ENCODE assay signal across 1 cellular context in the genomic region with DNA sequence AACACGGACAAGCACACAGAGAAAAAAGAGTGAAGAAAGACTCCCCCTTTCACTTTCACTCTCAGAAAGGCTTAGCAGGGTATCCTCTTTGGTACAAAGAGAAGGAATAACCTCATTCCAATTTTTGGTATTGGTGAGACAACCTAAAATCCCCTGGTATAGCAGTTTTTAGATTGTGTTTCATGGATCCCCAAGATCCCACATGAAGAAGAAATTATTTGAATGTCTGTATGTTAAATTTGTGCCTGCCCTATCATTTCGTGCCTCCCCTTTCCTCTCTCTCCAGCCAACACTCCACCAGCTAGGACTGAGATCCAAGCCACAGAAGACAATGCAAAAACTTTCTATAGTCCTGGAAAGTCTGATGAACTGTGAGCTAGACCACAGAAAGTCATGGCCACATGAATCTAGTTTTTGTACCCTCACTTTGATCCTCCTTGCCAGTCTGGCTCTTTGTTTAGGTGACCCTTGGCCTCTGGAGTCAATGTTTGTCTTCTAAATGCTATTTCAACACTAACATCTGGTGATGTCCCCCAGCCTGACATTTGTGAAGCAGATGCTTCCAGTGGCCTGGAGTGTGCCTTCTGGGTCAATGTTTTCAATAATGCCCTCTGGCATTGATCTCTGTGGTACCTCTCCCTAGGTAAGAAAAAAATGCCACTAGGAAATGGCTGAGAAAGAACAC.
TF ChIP-seq lines count a peak whose summit lies in the region.

No MANE protein-coding gene starts in this region.

TF ChIP-seq in HepG2, 621 proteins besides CTCF, POLR2A, EP300 and RAD21 (continued from another document and continues in another):
- TF ChIP-seq, protein P1, sequence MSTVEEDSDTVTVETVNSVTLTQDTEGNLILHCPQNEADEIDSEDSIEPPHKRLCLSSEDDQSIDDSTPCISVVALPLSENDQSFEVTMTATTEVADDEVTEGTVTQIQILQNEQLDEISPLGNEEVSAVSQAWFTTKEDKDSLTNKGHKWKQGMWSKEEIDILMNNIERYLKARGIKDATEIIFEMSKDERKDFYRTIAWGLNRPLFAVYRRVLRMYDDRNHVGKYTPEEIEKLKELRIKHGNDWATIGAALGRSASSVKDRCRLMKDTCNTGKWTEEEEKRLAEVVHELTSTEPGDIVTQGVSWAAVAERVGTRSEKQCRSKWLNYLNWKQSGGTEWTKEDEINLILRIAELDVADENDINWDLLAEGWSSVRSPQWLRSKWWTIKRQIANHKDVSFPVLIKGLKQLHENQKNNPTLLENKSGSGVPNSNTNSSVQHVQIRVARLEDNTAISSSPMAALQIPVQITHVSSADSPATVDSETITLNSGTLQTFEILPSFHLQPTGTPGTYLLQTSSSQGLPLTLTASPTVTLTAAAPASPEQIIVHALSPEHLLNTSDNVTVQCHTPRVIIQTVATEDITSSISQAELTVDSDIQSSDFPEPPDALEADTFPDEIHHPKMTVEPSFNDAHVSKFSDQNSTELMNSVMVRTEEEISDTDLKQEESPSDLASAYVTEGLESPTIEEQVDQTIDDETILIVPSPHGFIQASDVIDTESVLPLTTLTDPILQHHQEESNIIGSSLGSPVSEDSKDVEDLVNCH (CRISPR knock-in tag; IDR thresholded peaks at IDR 0.05): no peak
- no peak for TF ChIP-seq ZNF777 (CRISPR knock-in tag; IDR thresholded peaks at IDR 0.05)
- TF ChIP-seq ETV6 (CRISPR knock-in tag; conservative IDR thresholded peaks at IDR 0.05): peak; percentile 60; the same call in 1 of the 2 replicates
- TF ChIP-seq, protein P2, sequence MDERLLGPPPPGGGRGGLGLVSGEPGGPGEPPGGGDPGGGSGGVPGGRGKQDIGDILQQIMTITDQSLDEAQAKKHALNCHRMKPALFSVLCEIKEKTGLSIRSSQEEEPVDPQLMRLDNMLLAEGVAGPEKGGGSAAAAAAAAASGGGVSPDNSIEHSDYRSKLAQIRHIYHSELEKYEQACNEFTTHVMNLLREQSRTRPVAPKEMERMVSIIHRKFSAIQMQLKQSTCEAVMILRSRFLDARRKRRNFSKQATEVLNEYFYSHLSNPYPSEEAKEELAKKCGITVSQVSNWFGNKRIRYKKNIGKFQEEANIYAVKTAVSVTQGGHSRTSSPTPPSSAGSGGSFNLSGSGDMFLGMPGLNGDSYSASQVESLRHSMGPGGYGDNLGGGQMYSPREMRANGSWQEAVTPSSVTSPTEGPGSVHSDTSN (CRISPR knock-in tag; IDR thresholded peaks at IDR 0.05): no peak
- peak; percentile 94 for TF ChIP-seq TBX2 (CRISPR knock-in tag; IDR thresholded peaks at IDR 0.05; ENCODE audit: borderline replicate concordance)
- TF ChIP-seq, protein P3, sequence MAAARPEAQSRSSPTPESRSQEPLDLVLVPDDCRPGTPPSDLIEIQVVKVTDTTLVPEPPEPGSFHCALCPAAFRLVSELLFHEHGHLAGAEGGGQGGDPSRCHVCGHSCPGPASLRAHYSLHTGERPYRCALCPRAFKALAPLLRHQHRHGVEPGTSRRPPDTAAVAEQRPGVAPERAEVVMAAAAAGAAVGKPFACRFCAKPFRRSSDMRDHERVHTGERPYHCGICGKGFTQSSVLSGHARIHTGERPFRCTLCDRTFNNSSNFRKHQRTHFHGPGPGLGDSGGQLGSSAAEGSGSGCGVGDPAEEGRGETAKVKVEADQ (CRISPR knock-in tag; IDR thresholded peaks at IDR 0.05; ENCODE audit: borderline replicate concordance): 0 out of 2 replicates have a peak, but pooled peaks have one; percentile 43
- TF ChIP-seq PITX1 (CRISPR knock-in tag; IDR thresholded peaks at IDR 0.05): peak; percentile 98
- 0 out of 2 replicates have a peak, but pooled peaks have one; percentile 41 for TF ChIP-seq ZNF441 (CRISPR knock-in tag; IDR thresholded peaks at IDR 0.05; ENCODE audit: borderline replicate concordance)
- TF ChIP-seq ZNF326 (CRISPR knock-in tag; IDR thresholded peaks at IDR 0.05; ENCODE audit: borderline replicate concordance): no peak
- TF ChIP-seq MBNL3 (CRISPR knock-in tag; conservative IDR thresholded peaks at IDR 0.05): no peak
- peak; percentile 99 for TF ChIP-seq NCOA2 (CRISPR knock-in tag; IDR thresholded peaks at IDR 0.05)
- TF ChIP-seq, protein P4, sequence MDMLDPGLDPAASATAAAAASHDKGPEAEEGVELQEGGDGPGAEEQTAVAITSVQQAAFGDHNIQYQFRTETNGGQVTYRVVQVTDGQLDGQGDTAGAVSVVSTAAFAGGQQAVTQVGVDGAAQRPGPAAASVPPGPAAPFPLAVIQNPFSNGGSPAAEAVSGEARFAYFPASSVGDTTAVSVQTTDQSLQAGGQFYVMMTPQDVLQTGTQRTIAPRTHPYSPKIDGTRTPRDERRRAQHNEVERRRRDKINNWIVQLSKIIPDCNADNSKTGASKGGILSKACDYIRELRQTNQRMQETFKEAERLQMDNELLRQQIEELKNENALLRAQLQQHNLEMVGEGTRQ (IDR thresholded peaks at IDR 0.05; ENCODE audit: low read depth, low read length): no peak
- TF ChIP-seq, protein P4 (CRISPR knock-in tag; IDR thresholded peaks at IDR 0.05; ENCODE audit: borderline replicate concordance): 0 out of 2 replicates have a peak, but pooled peaks have one; percentile 25
- peak; percentile 84 for TF ChIP-seq ARNTL (CRISPR knock-in tag; IDR thresholded peaks at IDR 0.05)
- TF ChIP-seq SNAPC2 (CRISPR knock-in tag; IDR thresholded peaks at IDR 0.05): peak; percentile 85
- no peak for TF ChIP-seq ZZZ3 (CRISPR knock-in tag; IDR thresholded peaks at IDR 0.05; ENCODE audit: borderline replicate concordance)
- TF ChIP-seq RBFOX2 (IDR thresholded peaks at IDR 0.05; ENCODE audit: low read depth, low read length): peak; percentile 24; the same call in 1 of the 2 replicates
- TF ChIP-seq ZNF44 (CRISPR knock-in tag; IDR thresholded peaks at IDR 0.05): 0 out of 2 replicates have a peak, but pooled peaks have one; percentile 48
- no peak; the same call in 1 of the 2 replicates for TF ChIP-seq CHD2 (IDR thresholded peaks at IDR 0.05; ENCODE audit: low read depth, low read length)
- TF ChIP-seq NR2F2 (IDR thresholded peaks at IDR 0.05; ENCODE audit: borderline replicate concordance, low read depth): peak; percentile 99
- TF ChIP-seq BHLHE40 (IDR thresholded peaks at IDR 0.05; ENCODE audit: low read length): peak; percentile 38; the same call in 1 of the 2 replicates
- TF ChIP-seq, protein P5, sequence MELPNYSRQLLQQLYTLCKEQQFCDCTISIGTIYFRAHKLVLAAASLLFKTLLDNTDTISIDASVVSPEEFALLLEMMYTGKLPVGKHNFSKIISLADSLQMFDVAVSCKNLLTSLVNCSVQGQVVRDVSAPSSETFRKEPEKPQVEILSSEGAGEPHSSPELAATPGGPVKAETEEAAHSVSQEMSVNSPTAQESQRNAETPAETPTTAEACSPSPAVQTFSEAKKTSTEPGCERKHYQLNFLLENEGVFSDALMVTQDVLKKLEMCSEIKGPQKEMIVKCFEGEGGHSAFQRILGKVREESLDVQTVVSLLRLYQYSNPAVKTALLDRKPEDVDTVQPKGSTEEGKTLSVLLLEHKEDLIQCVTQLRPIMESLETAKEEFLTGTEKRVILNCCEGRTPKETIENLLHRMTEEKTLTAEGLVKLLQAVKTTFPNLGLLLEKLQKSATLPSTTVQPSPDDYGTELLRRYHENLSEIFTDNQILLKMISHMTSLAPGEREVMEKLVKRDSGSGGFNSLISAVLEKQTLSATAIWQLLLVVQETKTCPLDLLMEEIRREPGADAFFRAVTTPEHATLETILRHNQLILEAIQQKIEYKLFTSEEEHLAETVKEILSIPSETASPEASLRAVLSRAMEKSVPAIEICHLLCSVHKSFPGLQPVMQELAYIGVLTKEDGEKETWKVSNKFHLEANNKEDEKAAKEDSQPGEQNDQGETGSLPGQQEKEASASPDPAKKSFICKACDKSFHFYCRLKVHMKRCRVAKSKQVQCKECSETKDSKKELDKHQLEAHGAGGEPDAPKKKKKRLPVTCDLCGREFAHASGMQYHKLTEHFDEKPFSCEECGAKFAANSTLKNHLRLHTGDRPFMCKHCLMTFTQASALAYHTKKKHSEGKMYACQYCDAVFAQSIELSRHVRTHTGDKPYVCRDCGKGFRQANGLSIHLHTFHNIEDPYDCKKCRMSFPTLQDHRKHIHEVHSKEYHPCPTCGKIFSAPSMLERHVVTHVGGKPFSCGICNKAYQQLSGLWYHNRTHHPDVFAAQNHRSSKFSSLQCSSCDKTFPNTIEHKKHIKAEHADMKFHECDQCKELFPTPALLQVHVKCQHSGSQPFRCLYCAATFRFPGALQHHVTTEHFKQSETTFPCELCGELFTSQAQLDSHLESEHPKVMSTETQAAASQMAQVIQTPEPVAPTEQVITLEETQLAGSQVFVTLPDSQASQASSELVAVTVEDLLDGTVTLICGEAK (IDR thresholded peaks at IDR 0.05): no peak
- TF ChIP-seq, protein P5 (CRISPR knock-in tag; IDR thresholded peaks at IDR 0.05): peak; percentile 76; the same call in 1 of the 2 replicates
- 0 out of 2 replicates have a peak, but pooled peaks have one; percentile 12 for TF ChIP-seq ZNF121 (CRISPR knock-in tag; IDR thresholded peaks at IDR 0.05)
- peak in 1 of 2 experiments; percentile 80; a peak in 1 of 4 replicates for TF ChIP-seq KLF16 (CRISPR knock-in tag; IDR thresholded peaks at IDR 0.05)
- TF ChIP-seq RFXANK (CRISPR knock-in tag; IDR thresholded peaks at IDR 0.05): 0 out of 2 replicates have a peak, but pooled peaks have one; percentile 33
- TF ChIP-seq MXD4 (CRISPR knock-in tag; IDR thresholded peaks at IDR 0.05): no peak
- peak; percentile 97 for TF ChIP-seq MED8 (CRISPR knock-in tag; IDR thresholded peaks at IDR 0.05; ENCODE audit: insufficient replicate concordance)
- TF ChIP-seq ASH2L (IDR thresholded peaks at IDR 0.05; ENCODE audit: insufficient read length, low read depth, low read length): peak; percentile 92
- peak; percentile 83 for TF ChIP-seq XRCC5 (optimal IDR thresholded peaks at IDR 0.05; ENCODE audit: low read length)
- peak; percentile 87 for TF ChIP-seq ETV5 (CRISPR knock-in tag; IDR thresholded peaks at IDR 0.05; ENCODE audit: borderline replicate concordance)
- TF ChIP-seq ZNF329 (CRISPR knock-in tag; IDR thresholded peaks at IDR 0.05; ENCODE audit: low read depth): no peak
- no peak for TF ChIP-seq ZNF367 (CRISPR knock-in tag; IDR thresholded peaks at IDR 0.05; ENCODE audit: borderline replicate concordance)
- TF ChIP-seq, protein P6, sequence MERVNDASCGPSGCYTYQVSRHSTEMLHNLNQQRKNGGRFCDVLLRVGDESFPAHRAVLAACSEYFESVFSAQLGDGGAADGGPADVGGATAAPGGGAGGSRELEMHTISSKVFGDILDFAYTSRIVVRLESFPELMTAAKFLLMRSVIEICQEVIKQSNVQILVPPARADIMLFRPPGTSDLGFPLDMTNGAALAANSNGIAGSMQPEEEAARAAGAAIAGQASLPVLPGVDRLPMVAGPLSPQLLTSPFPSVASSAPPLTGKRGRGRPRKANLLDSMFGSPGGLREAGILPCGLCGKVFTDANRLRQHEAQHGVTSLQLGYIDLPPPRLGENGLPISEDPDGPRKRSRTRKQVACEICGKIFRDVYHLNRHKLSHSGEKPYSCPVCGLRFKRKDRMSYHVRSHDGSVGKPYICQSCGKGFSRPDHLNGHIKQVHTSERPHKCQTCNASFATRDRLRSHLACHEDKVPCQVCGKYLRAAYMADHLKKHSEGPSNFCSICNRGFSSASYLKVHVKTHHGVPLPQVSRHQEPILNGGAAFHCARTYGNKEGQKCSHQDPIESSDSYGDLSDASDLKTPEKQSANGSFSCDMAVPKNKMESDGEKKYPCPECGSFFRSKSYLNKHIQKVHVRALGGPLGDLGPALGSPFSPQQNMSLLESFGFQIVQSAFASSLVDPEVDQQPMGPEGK (CRISPR knock-in tag; IDR thresholded peaks at IDR 0.05): peak; percentile 90
- TF ChIP-seq ZNF879 (CRISPR knock-in tag; IDR thresholded peaks at IDR 0.05): no peak
- TF ChIP-seq, protein P7, sequence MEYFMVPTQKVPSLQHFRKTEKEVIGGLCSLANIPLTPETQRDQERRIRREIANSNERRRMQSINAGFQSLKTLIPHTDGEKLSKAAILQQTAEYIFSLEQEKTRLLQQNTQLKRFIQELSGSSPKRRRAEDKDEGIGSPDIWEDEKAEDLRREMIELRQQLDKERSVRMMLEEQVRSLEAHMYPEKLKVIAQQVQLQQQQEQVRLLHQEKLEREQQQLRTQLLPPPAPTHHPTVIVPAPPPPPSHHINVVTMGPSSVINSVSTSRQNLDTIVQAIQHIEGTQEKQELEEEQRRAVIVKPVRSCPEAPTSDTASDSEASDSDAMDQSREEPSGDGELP (IDR thresholded peaks at IDR 0.05; ENCODE audit: borderline replicate concordance, low read depth): peak; percentile 94
- TF ChIP-seq HCFC1 (IDR thresholded peaks at IDR 0.05; ENCODE audit: low read depth, low read length): no peak
- TF ChIP-seq ZNF598 (CRISPR knock-in tag; IDR thresholded peaks at IDR 0.05; ENCODE audit: borderline replicate concordance): no peak
- TF ChIP-seq ZBTB7B (CRISPR knock-in tag; IDR thresholded peaks at IDR 0.05): peak; percentile 95
- TF ChIP-seq TBX3 (IDR thresholded peaks at IDR 0.05; ENCODE audit: borderline replicate concordance): peak; percentile 88
- TF ChIP-seq STAT5B (CRISPR knock-in tag; IDR thresholded peaks at IDR 0.05): peak; percentile 44; the same call in 1 of the 2 replicates
- peak; percentile 37; the same call in 1 of the 2 replicates for TF ChIP-seq GABPB1 (CRISPR knock-in tag; IDR thresholded peaks at IDR 0.05)
